8 cellular contexts compared by ENCODE assay signal in genomic region chr19:4811328-4812131, GRCh38. TPM values are rescaled to one million over a fixed set of nuclear protein-coding genes. Genes with fewer than 3 reads are reported as not detected.
A peak's percentile ranks its signal among the peaks of the same experiment; 100 is the strongest.
DNase-seq lines count a peak whose midpoint lies in the region; ATAC-seq and TF ChIP-seq lines count a peak whose summit lies in the region.

No MANE protein-coding gene starts in this region.

- H4K20me1 ChIP-seq in GM23248 (ENCODE audit: insufficient read depth) (no peaks in the 10 kb centered on the region), OCI-LY1 (ENCODE audit: insufficient read depth, low read length) (no peaks in the 10 kb centered on the region)

- peaks cover 4% of the 10 kb centered on the region; the same call in 1 of the 2 replicates for H3K4me1 ChIP-seq in GM23248 (ENCODE audit: insufficient read depth)
- H3K4me1 ChIP-seq in OCI-LY1 (ENCODE audit: insufficient read depth, low read length, severe bottlenecking): peaks cover 47% of the 10 kb centered on the region

- H3K36me3 Mint-ChIP-seq in naive thymus-derived CD8-positive, alpha-beta T cell: peaks cover 0 to under 1% (median 0%) of the 10 kb centered on the region in 3 donors

- H3K9me2 ChIP-seq in GM23248 (ENCODE audit: insufficient read depth) (no peaks in the 10 kb centered on the region), OCI-LY1 (ENCODE audit: low read depth, low read length) (no peaks in the 10 kb centered on the region)

- H3K27me3 Mint-ChIP-seq in naive thymus-derived CD8-positive, alpha-beta T cell: no peaks in the 10 kb centered on the region

- peak; percentile 74 to 75 for ATAC-seq in naive thymus-derived CD8-positive, alpha-beta T cell
- no peak for ATAC-seq in GM21360 (IDR thresholded peaks at IDR 0.05; ENCODE audit: unreplicated experiment)

- H3K4me1 Mint-ChIP-seq in naive thymus-derived CD8-positive, alpha-beta T cell: peaks cover 13 to 36% (median 22%) of the 10 kb centered on the region in 4 donors

- H3K9me3 ChIP-seq in GM23248 (ENCODE audit: low read depth) (no peaks in the 10 kb centered on the region), OCI-LY1 (ENCODE audit: low read length) (no peaks in the 10 kb centered on the region)

- TF ChIP-seq CTCF in OCI-LY1 (IDR thresholded peaks at IDR 0.05; ENCODE audit: low read length): peak; percentile 96

- POLR2A ChIA-PET in naive thymus-derived CD8-positive, alpha-beta T cell (lab: Charles Lee): no interaction called here

- WGBS in GM23248 (ENCODE audit: low coverage in 1 of 2, low lambda C conversion rate in 2 of 2, missing lambda C conversion rate in 2 of 2), 2 experiments: 76 to 88% methylated on average over 10 to 12 of the region's 12 CpGs

- in situ Hi-C loops in GM23248 (cut with MboI): no loop called here

- H2AFZ ChIP-seq in GM23248 (no peak overlapping the region), OCI-LY1 (ENCODE audit: low read length) (no peak overlapping the region)

- no peak overlapping the region for H3K9ac ChIP-seq in GM23248
- H3K9ac ChIP-seq in OCI-LY1 (ENCODE audit: low read length): no peak overlapping the region

- peak overlapping the region in 3 of 10 donors; percentile 50 to 66 (median 57) for H3K27ac Mint-ChIP-seq in naive thymus-derived CD8-positive, alpha-beta T cell

- no peaks in the 10 kb centered on the region; the same call in 1 of the 2 replicates for H3K36me3 ChIP-seq in GM23248 (ENCODE audit: low read depth)
- peaks cover 7% of the 10 kb centered on the region; the same call in 1 of the 2 replicates for H3K36me3 ChIP-seq in OCI-LY1 (ENCODE audit: insufficient read depth, low read length)

- H3K4me3 ChIP-seq in GM23248 (no peak overlapping the region), OCI-LY1 (ENCODE audit: low read depth, low read length, poor library complexity, severe bottlenecking) (no peak overlapping the region)

- H3K27ac ChIP-seq in GM23248 (peak overlapping the region; percentile 98), OCI-LY1 (ENCODE audit: low read depth, low read length, poor library complexity, severe bottlenecking) (peak overlapping the region; percentile 53)

- H3K27me3 ChIP-seq in GM23248 (replicated peaks; ENCODE audit: insufficient read depth) (no peaks in the 10 kb centered on the region), OCI-LY1 (ENCODE audit: insufficient read depth, low read length) (no peaks in the 10 kb centered on the region)

- no peak for TF ChIP-seq POLR2A in erythroblast (IDR thresholded peaks at IDR 0.05; ENCODE audit: low read length)

- DNase-seq in AG20443 (ENCODE audit: low spot score): peak; percentile 67
- DNase-seq in GM23248: peak; percentile 67
- peak; percentile 92 for DNase-seq in activated T-cell treated with anti-CD3 and anti-CD28 coated beads for 1 hour (ENCODE audit: low read depth)
- DNase-seq in erythroblast (lab: John Stamatoyannopoulos, UW): peak; percentile 73 to 88
- peak; percentile 71 to 93 (median 84) for DNase-seq in naive thymus-derived CD8-positive, alpha-beta T cell
- peak; percentile 48 to 89 (median 81) for DNase-seq in stimulated activated naive CD4-positive, alpha-beta T cell (lab: John Stamatoyannopoulos, UW)

- H3K9me3 Mint-ChIP-seq in naive thymus-derived CD8-positive, alpha-beta T cell: no peaks in the 10 kb centered on the region

- H3F3A ChIP-seq in GM23248 (ENCODE audit: insufficient read depth): peaks cover 30% of the 10 kb centered on the region
- H3F3A ChIP-seq in OCI-LY1 (ENCODE audit: insufficient read depth, low read length): no peaks in the 10 kb centered on the region

- no peak overlapping the region for H3K4me3 Mint-ChIP-seq in naive thymus-derived CD8-positive, alpha-beta T cell

- no peak overlapping the region for H3K4me2 ChIP-seq in GM23248 (ENCODE audit: unreplicated experiment)
- H3K4me2 ChIP-seq in OCI-LY1 (ENCODE audit: low read length): no peak overlapping the region; the same call in 1 of the 2 replicates

- H3K79me2 ChIP-seq in GM23248 (ENCODE audit: insufficient read depth): peaks cover 7% of the 10 kb centered on the region; the same call in 1 of the 2 replicates
- H3K79me2 ChIP-seq in OCI-LY1 (ENCODE audit: insufficient read depth, low read length): no peaks in the 10 kb centered on the region

RNA-seq across cellular contexts. Expression of gene TICAM1, which starts 20.0 kb away (rescaled TPM):
- total RNA-seq in GM23248 (2014; rRNA removed; shearing (Covaris generic)): 2.0 and 4.2 TPM in 2 replicates
- polyA plus RNA-seq in GM23248 (2016; fragmentation: Nextera tagmentation; extraction: Ambion mirVana): 19.9 TPM in 2 replicates
- 1 to 10 TPM; 7.2 to 7.6 TPM for total RNA-seq in naive thymus-derived CD8-positive, alpha-beta T cell
- 1 to 10 TPM; 2.4 to 8.5 (median 3.3) TPM for polyA plus RNA-seq in naive thymus-derived CD8-positive, alpha-beta T cell

RNA-seq across cellular contexts. Expression of gene FEM1A, which starts 20.0 kb away (rescaled TPM):
- 11.0 and 11.1 TPM in 2 replicates for total RNA-seq in GM23248 (2014; rRNA removed; shearing (Covaris generic))
- 1.1 and 1.3 TPM in 2 replicates for polyA plus RNA-seq in GM23248 (2016; fragmentation: Nextera tagmentation; extraction: Ambion mirVana)
- total RNA-seq in naive thymus-derived CD8-positive, alpha-beta T cell: 10 to 100 TPM; 15.1 to 15.2 TPM
- polyA plus RNA-seq in naive thymus-derived CD8-positive, alpha-beta T cell: 1 to 10 TPM; 1.7 to 3.6 (median 2.5) TPM

RNA-seq across cellular contexts. Expression of gene PLIN3, which starts 55.9 kb away (rescaled TPM):
- total RNA-seq in GM23248 (2014; rRNA removed; shearing (Covaris generic)): 306 and 372 TPM in 2 replicates
- 398 and 415 TPM in 2 replicates for polyA plus RNA-seq in GM23248 (2016; fragmentation: Nextera tagmentation; extraction: Ambion mirVana)
- 10 to 100 TPM; 15.9 to 17.3 TPM for total RNA-seq in naive thymus-derived CD8-positive, alpha-beta T cell
- polyA plus RNA-seq in naive thymus-derived CD8-positive, alpha-beta T cell: 10 to 100 TPM; 14.1 to 17.3 (median 15.2) TPM

Comparison
In these comparisons a context has a peak if more than half of its experiments do, and no peak if none do; other contexts are left out.
1. RNA of gene PLIN3, which starts 55.9 kb away (total RNA-seq): 306 to 372 TPM in GM23248; 15.9 to 17.3 TPM in naive thymus-derived CD8-positive, alpha-beta T cell; every median in the first group is over 10 times any median in the second.
2. Peak in every context shown above with its lines, with median percentiles within 50 percentile points of each other: DNase-seq.